Comparison of ENCODE assay signal across 9 cellular contexts in genomic region chr4:81724925-81725329, GRCh38.
DNase-seq lines count a peak whose midpoint lies in the region; ATAC-seq and TF ChIP-seq lines count a peak whose summit lies in the region.
"Had no signal": no experiment of that assay in that cellular context is flagged by ENCODE, and none has a peak within 500 bp of the region (broad histone marks: within the 10 kb centered on the region; RNA-seq: fewer than 3 reads in every experiment).

No MANE protein-coding gene starts in this region.

- no peaks in the 10 kb centered on the region for H3K36me3 ChIP-seq in naive thymus-derived CD4-positive, alpha-beta T cell (ENCODE audit: control insufficient read depth in 2 of 3, insufficient read depth in 3 of 3, low read length in 3 of 3)

- no peak overlapping the region for H3K27ac Mint-ChIP-seq in WTC11
- H3K27ac Mint-ChIP-seq in naive thymus-derived CD4-positive, alpha-beta T cell = peak overlapping the region in 3 of 9 donors; percentile 49 to 89 (median 56)

- H3K4me3 Mint-ChIP-seq in WTC11 = no peak overlapping the region
- H3K4me3 Mint-ChIP-seq in naive thymus-derived CD4-positive, alpha-beta T cell = no peak overlapping the region

- H3K27me3 Mint-ChIP-seq in WTC11 (ENCODE audit: low read depth) = no peaks in the 10 kb centered on the region
- peaks cover 0 to 11% (median 9%) of the 10 kb centered on the region in 5 donors for H3K27me3 Mint-ChIP-seq in naive thymus-derived CD4-positive, alpha-beta T cell

- no peaks in the 10 kb centered on the region for H3K9me3 ChIP-seq in naive thymus-derived CD4-positive, alpha-beta T cell (ENCODE audit: control insufficient read depth in 2 of 3, low read length in 3 of 3)

- CTCF ChIA-PET in WTC11 (lab: Charles Lee) = interaction anchor here (2.2 kb wide), 1 partner anchor 258 kb away, joined by 6 read pairs; no protein-coding TSS in a partner anchor
- CTCF ChIA-PET in naive thymus-derived CD4-positive, alpha-beta T cell (lab: Charles Lee) = interaction anchor here (1.1 kb wide), 1 partner anchor 259 kb away, joined by 4 read pairs; no protein-coding TSS in a partner anchor

- peaks cover 0 to 6% of the 10 kb centered on the region in 2 donors for H3K4me1 ChIP-seq in naive thymus-derived CD4-positive, alpha-beta T cell (ENCODE audit: control insufficient read depth in 2 of 2, insufficient read depth in 2 of 2, low read length in 2 of 2)

- H3K36me3 Mint-ChIP-seq in WTC11 = no peaks in the 10 kb centered on the region
- no peaks in the 10 kb centered on the region for H3K36me3 Mint-ChIP-seq in naive thymus-derived CD4-positive, alpha-beta T cell

- DNase-seq in NCI-H82 (lab: John Stamatoyannopoulos, UW) = peak; percentile 36
- DNase-seq in NCI-H82 treated with DMSO at 0.1 percent for 48 hours (lab: John Stamatoyannopoulos, UW; ENCODE audit: unreplicated experiment) = no peak
- DNase-seq in WTC11 (ENCODE audit: low spot score) = no peak
- DNase-seq in central memory CD4-positive, alpha-beta T cell = peak; percentile 10
- peak in 1 of 9 donors; percentile 63 for DNase-seq in naive thymus-derived CD4-positive, alpha-beta T cell
- peak; percentile 65 for DNase-seq in stimulated activated naive CD8-positive, alpha-beta T cell treated with anti-CD3 and anti-CD28 coated beads, Interleukin-15, Interleukin-2, amounts not matched to agents 100 U/mL and 50 U/mL, for 24 hours
- DNase-seq in NCI-H526 (lab: John Stamatoyannopoulos, UW) = no peak

- POLR2A ChIA-PET in WTC11 (lab: Charles Lee) = no interaction called here
- POLR2A ChIA-PET in naive thymus-derived CD4-positive, alpha-beta T cell (lab: Charles Lee) = no interaction called here

- intact Hi-C loops in naive thymus-derived CD4-positive, alpha-beta T cell (cut with micrococcal nuclease) = loop anchor here in 1 of 2 donors (2.0 to 5.0 kb wide), 2 partner anchors 78 to 258 kb away; no protein-coding TSS in a partner anchor

- H3K27me3 ChIP-seq in naive thymus-derived CD4-positive, alpha-beta T cell (ENCODE audit: control insufficient read depth in 2 of 2, insufficient read depth in 2 of 2, low read length in 2 of 2) = no peaks in the 10 kb centered on the region

- no peak overlapping the region for H3K27ac ChIP-seq in naive thymus-derived CD4-positive, alpha-beta T cell (ENCODE audit: low read depth, low read length)
- H3K27ac ChIP-seq: VCaP had no signal

- ATAC-seq in HG03159 (IDR thresholded peaks at IDR 0.05; ENCODE audit: unreplicated experiment) (peak; percentile 97), WTC11 (peak; percentile 22; the same call in 1 of the 2 replicates)
- ATAC-seq in naive thymus-derived CD4-positive, alpha-beta T cell = peak; percentile 80
- ATAC-seq in stimulated activated naive CD8-positive, alpha-beta T cell treated with anti-CD3 and anti-CD28 coated beads, Interleukin-15, Interleukin-2, amounts not matched to agents 100 U/mL and 50 U/mL, for 24 hours = peak; percentile 100

- H3K4me3 ChIP-seq in naive thymus-derived CD4-positive, alpha-beta T cell (ENCODE audit: low read length) = no peak overlapping the region

- no peaks in the 10 kb centered on the region for H3K9me3 Mint-ChIP-seq in WTC11
- peaks cover 0 to 6% (median 0%) of the 10 kb centered on the region in 11 donors for H3K9me3 Mint-ChIP-seq in naive thymus-derived CD4-positive, alpha-beta T cell

- TF ChIP-seq CTCF in WTC11 (IDR thresholded peaks at IDR 0.05) = no peak

- no peaks in the 10 kb centered on the region; the same call in 1 of the 2 replicates for H3K4me1 Mint-ChIP-seq in WTC11
- H3K4me1 Mint-ChIP-seq in naive thymus-derived CD4-positive, alpha-beta T cell = peaks cover 6 to 22% (median 14%) of the 10 kb centered on the region in 7 donors

TF ChIP-seq in WTC11, 78 proteins besides CTCF, POLR2A, EP300 and RAD21:
- TF ChIP-seq KAT7 (CRISPR knock-in tag; IDR thresholded peaks at IDR 0.05; ENCODE audit: borderline replicate concordance) (no peak), TEAD1 (CRISPR knock-in tag; IDR thresholded peaks at IDR 0.05) (no peak), AFF4 (CRISPR knock-in tag; IDR thresholded peaks at IDR 0.05; ENCODE audit: borderline replicate concordance) (no peak), ZNF263 (CRISPR knock-in tag; IDR thresholded peaks at IDR 0.05; ENCODE audit: low read depth) (no peak), TP53 (CRISPR knock-in tag; IDR thresholded peaks at IDR 0.05) (no peak), ZNF396 (CRISPR knock-in tag; IDR thresholded peaks at IDR 0.05; ENCODE audit: borderline replicate concordance) (no peak)
TF ChIP-seq in WTC11: peak in this region for 0.

Comparison
In these comparisons a context has a peak if more than half of its experiments do, and no peak if none do; other contexts are left out.
1. DNase-seq: peak in NCI-H82 (single experiment), central memory CD4-positive, alpha-beta T cell (single experiment) and stimulated activated naive CD8-positive, alpha-beta T cell treated with anti-CD3 and anti-CD28 coated beads, Interleukin-15, Interleukin-2, amounts not matched to agents 100 U/mL and 50 U/mL, for 24 hours (single experiment); none in NCI-H82 treated with DMSO at 0.1 percent for 48 hours (single experiment), WTC11 (single experiment) and NCI-H526 (0 of 2).
2. ATAC-seq: peak in every context shown above with its lines; median percentile 100 in stimulated activated naive CD8-positive, alpha-beta T cell treated with anti-CD3 and anti-CD28 coated beads, Interleukin-15, Interleukin-2, amounts not matched to agents 100 U/mL and 50 U/mL, for 24 hours; 97 in HG03159; 80 in naive thymus-derived CD4-positive, alpha-beta T cell; 22 in WTC11.